ENCODE assay signal across 19 cellular contexts in the genomic region with DNA sequence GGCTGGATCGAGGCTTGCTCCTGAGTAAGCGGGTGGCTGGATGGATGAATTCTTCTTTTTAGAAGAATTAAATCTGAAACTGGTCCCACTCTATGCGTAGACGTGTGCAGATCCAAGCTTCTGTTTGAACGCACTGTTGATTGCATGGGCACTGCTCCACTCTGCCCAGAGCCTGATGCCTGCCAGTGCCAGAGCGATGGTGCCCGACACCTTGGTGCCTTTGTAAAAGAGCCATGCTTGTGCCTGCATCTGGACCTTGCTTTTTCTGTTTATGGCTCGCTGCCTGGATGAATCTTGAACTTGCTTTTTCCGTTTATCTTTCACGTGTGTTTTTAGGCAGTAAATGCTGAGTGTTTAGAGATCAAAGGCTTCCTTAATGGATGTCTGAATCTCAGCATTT. TPM values are rescaled to one million over a fixed set of nuclear protein-coding genes. Genes with fewer than 3 reads are reported as not detected.
DNase-seq lines count a peak whose midpoint lies in the region; ATAC-seq and TF ChIP-seq lines count a peak whose summit lies in the region.
"Had no signal": no experiment of that assay in that cellular context is flagged by ENCODE, and none has a peak within 500 bp of the region (broad histone marks: within the 10 kb centered on the region; RNA-seq: fewer than 3 reads in every experiment).

No MANE protein-coding gene starts in this region.

- H3K4me1 Mint-ChIP-seq in activated CD8-positive, alpha-beta memory T cell treated with anti-CD3 and anti-CD28 coated beads, Interleukin-2, amount 10 ng/mL, durations not matched to agents 7 days and 5 days, result peaks cover 36% of the 10 kb centered on the region
- no peaks in the 10 kb centered on the region for H3K4me1 Mint-ChIP-seq in WTC11
- H3K4me1 Mint-ChIP-seq in HFFc6 (ENCODE audit: low read depth), result no peaks in the 10 kb centered on the region

- H3K36me3 Mint-ChIP-seq in activated CD8-positive, alpha-beta memory T cell treated with anti-CD3 and anti-CD28 coated beads, Interleukin-2, amount 10 ng/mL, durations not matched to agents 7 days and 5 days, result peaks cover 47% of the 10 kb centered on the region
- H3K36me3 Mint-ChIP-seq in WTC11 (peaks cover 42% of the 10 kb centered on the region), HFFc6 (ENCODE audit: low read depth) (peaks cover 30% of the 10 kb centered on the region)

- peak; percentile 19 for DNase-seq in activated CD8-positive, alpha-beta memory T cell treated with anti-CD3 and anti-CD28 coated beads, Interleukin-2, amount 10 ng/mL, durations not matched to agents 7 days and 5 days
- no peak for DNase-seq in activated CD8-positive, alpha-beta memory T cell treated with anti-CD3 and anti-CD28 coated beads, Interleukin-2, amount 50 U/mL, for 4 hours
- peak in 1 of 61 donors; percentile 23 for DNase-seq in caudate nucleus (lab: John Stamatoyannopoulos, UW)
- peak; percentile 26 for DNase-seq in midbrain (lab: John Stamatoyannopoulos, UW)
- peak in 7 of 49 donors; percentile 18 to 52 (median 37) for DNase-seq in substantia nigra (lab: John Stamatoyannopoulos, UW)
- DNase-seq in HEK293T (ENCODE audit: extremely low spot score), result no peak
- DNase-seq in WTC11 (ENCODE audit: low spot score), result no peak
- no peak for DNase-seq in HFFc6
- DNase-seq: activated CD4-positive, CD25-positive, alpha-beta regulatory T cell treated with anti-CD3 and anti-CD28 coated beads, Interleukin-2, amount 50 U/mL, for 72 hours; activated T-cell treated with anti-CD3 and anti-CD28 coated beads, Interleukin-2, amount 50 U/mL, for 4 hours; foreskin melanocyte; Kasumi-1; NCI-H1436; NCI-H2171 treated with DMSO at 0.1 percent for 48 hours; stimulated activated CD4-positive, alpha-beta T cell treated with anti-CD3 and anti-CD28 coated beads, Interleukin-4, amount 100 ng/mL, for 24 hours; T-helper 2 cell had no signal

- no peaks in the 10 kb centered on the region for H3K27me3 Mint-ChIP-seq in activated CD8-positive, alpha-beta memory T cell treated with anti-CD3 and anti-CD28 coated beads, Interleukin-2, amount 10 ng/mL, durations not matched to agents 7 days and 5 days
- H3K27me3 Mint-ChIP-seq in WTC11 (ENCODE audit: low read depth) (no peaks in the 10 kb centered on the region), HFFc6 (ENCODE audit: insufficient read depth) (peaks cover 5% of the 10 kb centered on the region)
- H3K27me3 Mint-ChIP-seq: central memory CD8-positive, alpha-beta T cell; memory B cell had no signal

- no peak for TF ChIP-seq CTCF in WTC11 (IDR thresholded peaks at IDR 0.05)
- TF ChIP-seq CTCF in HFFc6 (IDR thresholded peaks at IDR 0.05), result no peak

- POLR2A ChIA-PET in HEK293T (lab: Yijun Ruan, JAX), result no interaction called here
- POLR2A ChIA-PET in WTC11 (lab: Charles Lee), result no interaction called here

- peak overlapping the region; percentile 68 for H3K27ac ChIP-seq in caudate nucleus (ENCODE audit: low read depth, low read length)
- H3K27ac ChIP-seq in substantia nigra (ENCODE audit: low read depth, low read length, poor library complexity, severe bottlenecking), result peak overlapping the region; percentile 88
- H3K27ac ChIP-seq: A549 had no signal

- H3K27ac Mint-ChIP-seq in activated CD8-positive, alpha-beta memory T cell treated with anti-CD3 and anti-CD28 coated beads, Interleukin-2, amount 10 ng/mL, durations not matched to agents 7 days and 5 days, result no peak overlapping the region
- H3K27ac Mint-ChIP-seq in WTC11, result no peak overlapping the region
- H3K27ac Mint-ChIP-seq in HFFc6, result no peak overlapping the region

- CTCF ChIA-PET in activated CD8-positive, alpha-beta memory T cell treated with anti-CD3 and anti-CD28 coated beads, Interleukin-2, amount 10 ng/mL, durations not matched to agents 7 days and 5 days (lab: Charles Lee), result interaction anchor here (4.3 kb wide), 1 partner anchor 8 kb away, joined by 19 read pairs; no protein-coding TSS in a partner anchor
- CTCF ChIA-PET in HEK293T (lab: Yijun Ruan, JAX) (no interaction called here), WTC11 (lab: Charles Lee) (no interaction called here)

- no peak for ATAC-seq in activated CD8-positive, alpha-beta memory T cell treated with anti-CD3 and anti-CD28 coated beads, Interleukin-2, amount 10 ng/mL, durations not matched to agents 7 days and 5 days
- ATAC-seq in WTC11, result no peak
- ATAC-seq: A549; activated T-cell treated with anti-CD3 and anti-CD28 coated beads, Interleukin-2, amount 50 U/mL, for 4 hours had no signal

- no peaks in the 10 kb centered on the region for H3K9me3 Mint-ChIP-seq in activated CD8-positive, alpha-beta memory T cell treated with anti-CD3 and anti-CD28 coated beads, Interleukin-2, amount 10 ng/mL, durations not matched to agents 7 days and 5 days (ENCODE audit: low read depth)
- H3K9me3 Mint-ChIP-seq in WTC11 (no peaks in the 10 kb centered on the region), HFFc6 (no peaks in the 10 kb centered on the region)
- H3K9me3 Mint-ChIP-seq: activated T-cell treated with anti-CD3 and anti-CD28 coated beads, Interleukin-2, amount 50 U/mL, for 4 hours; central memory CD8-positive, alpha-beta T cell; memory B cell had no signal

- no peak overlapping the region for H3K4me3 Mint-ChIP-seq in activated CD8-positive, alpha-beta memory T cell treated with anti-CD3 and anti-CD28 coated beads, Interleukin-2, amount 10 ng/mL, durations not matched to agents 7 days and 5 days
- H3K4me3 Mint-ChIP-seq in WTC11 (no peak overlapping the region), HFFc6 (no peak overlapping the region)
- H3K4me3 Mint-ChIP-seq: activated T-cell treated with anti-CD3 and anti-CD28 coated beads, Interleukin-2, amount 50 U/mL, for 4 hours; central memory CD8-positive, alpha-beta T cell; memory B cell had no signal

TF ChIP-seq in HEK293T, 16 proteins besides CTCF, POLR2A, EP300 and RAD21:
- TF ChIP-seq FOXM1 (IDR thresholded peaks at IDR 0.05; ENCODE audit: borderline replicate concordance) (no peak), HDGF (IDR thresholded peaks at IDR 0.05; ENCODE audit: borderline replicate concordance) (no peak), ZNF384 (IDR thresholded peaks at IDR 0.05) (no peak), L3MBTL2 (conservative IDR thresholded peaks at IDR 0.05) (no peak), FOXK2 (IDR thresholded peaks at IDR 0.05) (no peak), TARDBP (IDR thresholded peaks at IDR 0.05) (no peak), LEF1 (IDR thresholded peaks at IDR 0.05; ENCODE audit: borderline replicate concordance) (no peak), ARNT (IDR thresholded peaks at IDR 0.05) (no peak), FOXA1 (IDR thresholded peaks at IDR 0.05) (no peak), CTBP1 (IDR thresholded peaks at IDR 0.05; ENCODE audit: borderline replicate concordance) (no peak), ELF4 (IDR thresholded peaks at IDR 0.05) (no peak), SUZ12 (IDR thresholded peaks at IDR 0.05) (no peak), BHLHE40 (IDR thresholded peaks at IDR 0.05; ENCODE audit: borderline replicate concordance) (no peak), NFRKB (IDR thresholded peaks at IDR 0.05) (no peak), SP1 (IDR thresholded peaks at IDR 0.05) (no peak)
- TF ChIP-seq, protein P1, sequence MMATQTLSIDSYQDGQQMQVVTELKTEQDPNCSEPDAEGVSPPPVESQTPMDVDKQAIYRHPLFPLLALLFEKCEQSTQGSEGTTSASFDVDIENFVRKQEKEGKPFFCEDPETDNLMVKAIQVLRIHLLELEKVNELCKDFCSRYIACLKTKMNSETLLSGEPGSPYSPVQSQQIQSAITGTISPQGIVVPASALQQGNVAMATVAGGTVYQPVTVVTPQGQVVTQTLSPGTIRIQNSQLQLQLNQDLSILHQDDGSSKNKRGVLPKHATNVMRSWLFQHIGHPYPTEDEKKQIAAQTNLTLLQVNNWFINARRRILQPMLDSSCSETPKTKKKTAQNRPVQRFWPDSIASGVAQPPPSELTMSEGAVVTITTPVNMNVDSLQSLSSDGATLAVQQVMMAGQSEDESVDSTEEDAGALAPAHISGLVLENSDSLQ (IDR thresholded peaks at IDR 0.05), result no peak
TF ChIP-seq in HEK293T: peak in this region for 0.

TF ChIP-seq in WTC11, 78 proteins besides CTCF, POLR2A, EP300 and RAD21 (continues in another document):
- TF ChIP-seq, protein P2, sequence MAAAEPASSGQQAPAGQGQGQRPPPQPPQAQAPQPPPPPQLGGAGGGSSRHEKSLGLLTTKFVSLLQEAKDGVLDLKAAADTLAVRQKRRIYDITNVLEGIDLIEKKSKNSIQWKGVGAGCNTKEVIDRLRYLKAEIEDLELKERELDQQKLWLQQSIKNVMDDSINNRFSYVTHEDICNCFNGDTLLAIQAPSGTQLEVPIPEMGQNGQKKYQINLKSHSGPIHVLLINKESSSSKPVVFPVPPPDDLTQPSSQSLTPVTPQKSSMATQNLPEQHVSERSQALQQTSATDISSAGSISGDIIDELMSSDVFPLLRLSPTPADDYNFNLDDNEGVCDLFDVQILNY (CRISPR knock-in tag; IDR thresholded peaks at IDR 0.05), result no peak
- TF ChIP-seq, protein P3, sequence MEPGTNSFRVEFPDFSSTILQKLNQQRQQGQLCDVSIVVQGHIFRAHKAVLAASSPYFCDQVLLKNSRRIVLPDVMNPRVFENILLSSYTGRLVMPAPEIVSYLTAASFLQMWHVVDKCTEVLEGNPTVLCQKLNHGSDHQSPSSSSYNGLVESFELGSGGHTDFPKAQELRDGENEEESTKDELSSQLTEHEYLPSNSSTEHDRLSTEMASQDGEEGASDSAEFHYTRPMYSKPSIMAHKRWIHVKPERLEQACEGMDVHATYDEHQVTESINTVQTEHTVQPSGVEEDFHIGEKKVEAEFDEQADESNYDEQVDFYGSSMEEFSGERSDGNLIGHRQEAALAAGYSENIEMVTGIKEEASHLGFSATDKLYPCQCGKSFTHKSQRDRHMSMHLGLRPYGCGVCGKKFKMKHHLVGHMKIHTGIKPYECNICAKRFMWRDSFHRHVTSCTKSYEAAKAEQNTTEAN (CRISPR knock-in tag; IDR thresholded peaks at IDR 0.05), result no peak
- TF ChIP-seq SOX15 (CRISPR knock-in tag; IDR thresholded peaks at IDR 0.05), result no peak
- TF ChIP-seq, protein P4, sequence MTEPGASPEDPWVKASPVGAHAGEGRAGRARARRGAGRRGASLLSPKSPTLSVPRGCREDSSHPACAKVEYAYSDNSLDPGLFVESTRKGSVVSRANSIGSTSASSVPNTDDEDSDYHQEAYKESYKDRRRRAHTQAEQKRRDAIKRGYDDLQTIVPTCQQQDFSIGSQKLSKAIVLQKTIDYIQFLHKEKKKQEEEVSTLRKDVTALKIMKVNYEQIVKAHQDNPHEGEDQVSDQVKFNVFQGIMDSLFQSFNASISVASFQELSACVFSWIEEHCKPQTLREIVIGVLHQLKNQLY (CRISPR knock-in tag; IDR thresholded peaks at IDR 0.05), result no peak
- TF ChIP-seq TCF7 (CRISPR knock-in tag; IDR thresholded peaks at IDR 0.05; ENCODE audit: low read depth), result no peak

RNA-seq across cellular contexts. Expression of a gene that starts 15.0 kb away (rescaled TPM):
- total RNA-seq in activated CD8-positive, alpha-beta memory T cell treated with anti-CD3 and anti-CD28 coated beads, Interleukin-2, amount 10 ng/mL, durations not matched to agents 7 days and 5 days, result 1 to 10 TPM; 9.3 to 9.6 TPM
- 30.6 to 41.6 TPM (median 36.3 TPM) in 3 replicates for total RNA-seq in WTC11 (2021)
- total RNA-seq in HFFc6 (2021; fragmentation: NEBNext Ultra II Directional; extraction: Animal tissue kit (Norgen Biotek cat#: 25700)), result 10 to 100 TPM; 13.7 to 20.0 (median 16.6) TPM

RNA-seq across cellular contexts. Expression of a gene that starts 41.3 kb away (rescaled TPM):
- total RNA-seq in activated CD8-positive, alpha-beta memory T cell treated with anti-CD3 and anti-CD28 coated beads, Interleukin-2, amount 10 ng/mL, durations not matched to agents 7 days and 5 days, result 10 to 100 TPM; 10.0 to 12.5 TPM
- total RNA-seq in WTC11 (2021), result 29.5 to 39.0 TPM (median 32.9 TPM) in 3 replicates
- total RNA-seq in HFFc6 (2021; fragmentation: NEBNext Ultra II Directional; extraction: Animal tissue kit (Norgen Biotek cat#: 25700)), result 10 to 100 TPM; 13.1 to 17.5 (median 15.3) TPM

Comparison
In these comparisons a context has a peak if more than half of its experiments do, and no peak if none do; other contexts are left out.
1. DNase-seq: peak in activated CD8-positive, alpha-beta memory T cell treated with anti-CD3 and anti-CD28 coated beads, Interleukin-2, amount 10 ng/mL, durations not matched to agents 7 days and 5 days (single experiment) and midbrain (single experiment); none in activated CD8-positive, alpha-beta memory T cell treated with anti-CD3 and anti-CD28 coated beads, Interleukin-2, amount 50 U/mL, for 4 hours (single experiment), HEK293T (single experiment), WTC11 (single experiment) and HFFc6 (single experiment).